Comparison of ENCODE assay signal across 14 cellular contexts in the genomic region with DNA sequence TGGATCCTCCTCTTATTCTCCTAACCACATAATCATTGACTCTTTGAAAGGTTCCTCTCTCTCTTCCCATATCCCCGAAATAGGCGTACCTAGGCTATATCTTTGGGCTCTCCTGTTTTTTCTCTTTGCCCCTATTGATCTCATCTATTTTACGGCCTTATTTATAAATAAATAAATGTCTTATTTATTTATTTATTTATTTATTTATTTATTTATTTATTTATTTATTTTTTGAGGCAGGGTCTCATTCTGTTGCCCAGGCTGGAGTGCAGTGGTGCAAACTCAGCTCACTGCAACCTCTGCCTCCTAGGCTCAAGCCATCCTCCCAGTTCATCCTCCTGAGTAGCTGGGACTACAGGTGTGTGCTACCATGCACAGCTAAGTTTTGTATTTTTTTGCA. TPM values are rescaled to one million over a fixed set of nuclear protein-coding genes. Genes with fewer than 3 reads are reported as not detected.
"Had no signal": no experiment of that assay in that cellular context is flagged by ENCODE, and none has a peak within 500 bp of the region (broad histone marks: within the 10 kb centered on the region; RNA-seq: fewer than 3 reads in every experiment).

No MANE protein-coding gene starts in this region.

RNA-seq across cellular contexts. Expression of gene LRRC36, which starts 25.8 kb away (rescaled TPM):
- total RNA-seq: activated T-cell treated with anti-CD3 and anti-CD28 coated beads, Interleukin-2, amount 50 U/mL, for 4 hours; ascending aorta; astrocyte; bronchial epithelial cell; cardiac septum had no signal
- polyA plus RNA-seq: aorta, cardiac muscle cell had no signal

RNA-seq across cellular contexts. Expression of gene KCTD19, which starts 25.9 kb away (rescaled TPM):
- total RNA-seq: ascending aorta, astrocyte, bronchial epithelial cell, cardiac septum, chondrocyte had no signal
- polyA plus RNA-seq: aorta, cardiac muscle cell had no signal

RNA-seq across cellular contexts. Expression of gene TPPP3, which starts 40.8 kb away (rescaled TPM):
- total RNA-seq: activated naive CD4-positive, alpha-beta T cell treated with anti-CD3 and anti-CD28 coated beads for 36 hours; activated naive CD4-positive, alpha-beta T cell treated with anti-CD3 and anti-CD28 coated beads, Interleukin-2, amount 50 U/mL, for 72 hours; activated naive CD8-positive, alpha-beta T cell treated with anti-CD3 and anti-CD28 coated beads for 36 hours; activated naive CD8-positive, alpha-beta T cell treated with anti-CD3 and anti-CD28 coated beads, Interleukin-2, amount 10 ng/mL, durations not matched to agents 7 days and 5 days; activated T-helper 1 cell treated with anti-CD3 and anti-CD28 coated beads, Interleukin-12 subunit alpha, Interleukin-12 subunit beta, Interleukin-2, Interleukin-4 antibody, amounts not matched to agents 30 ng/mL and 10 ng/mL and 1 ng/mL, durations not matched to agents 14 hours and 24 hours and 36 hours; activated T-helper 2 cell treated with anti-CD3 and anti-CD28 coated beads, Interferon-gamma antibody, Interleukin-2, Interleukin-4, amounts not matched to agents 10 μg/mL and 5 μg/mL and 100 μg/mL, durations not matched to agents 14 hours and 24 hours and 36 hours; bronchial epithelial cell had no signal
